In the genomic region with DNA sequence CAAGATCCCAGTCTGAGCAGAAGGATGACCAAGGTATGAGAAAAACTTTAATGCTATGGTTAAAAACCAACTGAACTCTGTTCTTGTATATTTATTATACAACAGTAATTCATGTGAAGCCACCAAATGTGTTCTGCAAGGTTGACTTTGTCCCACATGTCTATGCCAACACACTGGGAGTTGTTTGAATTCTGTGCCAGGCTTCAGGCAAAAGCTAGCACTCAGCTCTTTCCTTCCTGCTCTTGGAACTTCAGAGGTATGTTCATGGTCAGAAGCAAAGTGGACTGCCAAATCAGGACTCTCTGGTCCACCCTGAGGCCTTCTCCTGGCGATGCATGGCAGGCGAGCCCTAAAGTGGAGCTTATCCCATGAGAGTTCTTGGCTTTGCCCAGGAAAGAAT, we compare ENCODE assay signal across 9 cellular contexts.
"Had no signal": no experiment of that assay in that cellular context is flagged by ENCODE, and none has a peak within 500 bp of the region (broad histone marks: within the 10 kb centered on the region; RNA-seq: fewer than 3 reads in every experiment).

No MANE protein-coding gene starts in this region.

- H3K9ac ChIP-seq: GM23248 had no signal

- ATAC-seq: HCT116 had no signal

- DNase-seq: GM23248, GOT3, H7, HFFc6, KBM-7 had no signal

- H3K36me3 ChIP-seq: HAP-1 had no signal

- H3K4me1 ChIP-seq: HAP-1 had no signal

- H2AFZ ChIP-seq: GM23248 had no signal

- H3K9me3 ChIP-seq: HAP-1 had no signal

- H3K27ac ChIP-seq: GM23248, HL-60 had no signal

- FAIRE-seq: HTR-8/SVneo had no signal

- H3K4me3 ChIP-seq: GM23248, HAP-1 had no signal
